ENCODE assay signal across 7 cellular contexts in the genomic region with DNA sequence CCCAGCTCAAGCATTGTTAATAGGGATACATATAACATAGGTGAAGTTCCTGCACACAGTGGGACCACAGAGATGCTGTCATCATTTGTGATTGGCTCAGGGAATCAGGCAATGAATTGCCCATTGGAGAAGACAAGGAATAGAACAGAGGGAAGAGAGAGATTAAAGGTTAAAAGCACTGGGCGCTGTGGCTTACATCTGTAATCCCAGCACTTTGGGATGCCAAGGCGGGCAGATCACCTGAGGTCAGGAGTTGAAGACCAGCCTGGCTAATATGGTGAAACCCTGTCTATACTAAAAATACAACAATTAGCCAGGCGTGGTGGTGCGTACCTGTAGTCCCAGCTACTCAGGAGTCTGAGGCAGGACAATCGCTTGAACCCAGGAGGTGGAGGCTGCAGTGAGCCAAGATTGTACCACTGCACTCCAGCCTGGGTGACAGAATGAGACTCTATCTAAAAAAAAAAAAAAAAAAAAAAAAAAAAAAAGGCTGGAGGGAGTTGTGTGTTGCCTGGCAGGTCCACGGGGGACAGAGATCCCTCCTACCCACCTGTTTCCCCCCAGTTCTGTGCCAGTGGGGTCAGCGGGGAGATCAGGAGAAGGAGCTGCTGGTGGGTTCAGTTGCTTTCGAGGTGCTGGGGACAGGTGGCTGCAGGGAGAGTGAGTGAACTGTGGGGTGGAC. TPM values are rescaled to one million over a fixed set of nuclear protein-coding genes. Genes with fewer than 3 reads are reported as not detected.
A peak's percentile ranks its signal among the peaks of the same experiment; 100 is the strongest.
DNase-seq lines count a peak whose midpoint lies in the region; ATAC-seq and TF ChIP-seq lines count a peak whose summit lies in the region.
"Not testable (repeated sequence)": the region's sequence is repeated elsewhere in the genome, so short reads cannot be mapped to it uniquely, and the experiment has no call there.

No MANE protein-coding gene starts in this region.

- not testable (repeated sequence) for H2AFZ ChIP-seq in GM23248

- not testable (repeated sequence) for H3F3A ChIP-seq in GM23248 (ENCODE audit: insufficient read depth)

- not testable (repeated sequence) for H3K27ac ChIP-seq in GM23248
- H3K27ac ChIP-seq in WERI-Rb-1: peak overlapping the region; percentile 88
- peak overlapping the region; percentile 79 for H3K27ac ChIP-seq in colonic mucosa
- H3K27ac ChIP-seq in left ventricle myocardium inferior (replicated peaks): peak overlapping the region; percentile 98
- peak overlapping the region; percentile 82 to 95 for H3K27ac ChIP-seq in lung (ENCODE audit: low read depth in 1 of 2, low read length in 1 of 2)
- H3K27ac ChIP-seq in prostate gland: peak overlapping the region; percentile 94 to 98
- H3K27ac ChIP-seq in thoracic aorta: peak overlapping the region; percentile 92 to 99

- TF ChIP-seq CTCF in WERI-Rb-1 (IDR thresholded peaks at IDR 0.05; ENCODE audit: low read depth, low read length); colonic mucosa (IDR thresholded peaks at IDR 0.05); left ventricle myocardium inferior (IDR thresholded peaks at IDR 0.05; ENCODE audit: borderline replicate concordance); lung (IDR thresholded peaks at IDR 0.05; ENCODE audit: control extremely low read depth, extremely low read depth); prostate gland (IDR thresholded peaks at IDR 0.05); thoracic aorta (IDR thresholded peaks at IDR 0.05): not testable (repeated sequence)

- peak overlapping the region; percentile 48 for H3K4me2 ChIP-seq in GM23248 (ENCODE audit: unreplicated experiment)

- ATAC-seq in lung (ENCODE audit: insufficient read depth, low FRiP score); thoracic aorta (ENCODE audit: insufficient number of reproducible peaks, low FRiP score, low read depth): not testable (repeated sequence)

- not testable (repeated sequence) for H3K36me3 ChIP-seq in GM23248 (ENCODE audit: low read depth); WERI-Rb-1; colonic mucosa; left ventricle myocardium inferior; lung (ENCODE audit: control insufficient read depth in 2 of 2, insufficient read depth in 2 of 2, low read length in 2 of 2); prostate gland; thoracic aorta

- not testable (repeated sequence) for H3K79me2 ChIP-seq in GM23248 (ENCODE audit: insufficient read depth)

- intact Hi-C loops in colonic mucosa (cut with DNase I); prostate gland (cut with DNase I): not testable (repeated sequence)
- intact Hi-C loops in left ventricle myocardium inferior (cut with micrococcal nuclease): loop anchor here (10.0 kb wide), 1 partner anchor 90 kb away; no protein-coding TSS in a partner anchor

- WGBS in GM23248 (ENCODE audit: low coverage in 1 of 2, low lambda C conversion rate in 2 of 2, missing lambda C conversion rate in 2 of 2), 2 experiments: 60 to 68% methylated on average over 7 to 8 of the region's 8 CpGs
- 87 to 90% methylated on average over 8 of the region's 8 CpGs for WGBS in lung, 2 donors
- 83% methylated on average over 8 of the region's 8 CpGs for WGBS in prostate gland

- H3K4me1 ChIP-seq in GM23248 (ENCODE audit: insufficient read depth) (peaks cover 30% of the 10 kb centered on the region), colonic mucosa (peaks cover 34% of the 10 kb centered on the region), left ventricle myocardium inferior (peaks cover 45% of the 10 kb centered on the region), lung (ENCODE audit: control insufficient read depth in 2 of 2, insufficient read depth in 2 of 2, low read length in 2 of 2) (peaks cover 3 to 25% of the 10 kb centered on the region in 2 donors), prostate gland (replicated peaks) (peaks cover 30% of the 10 kb centered on the region), thoracic aorta (ENCODE audit: control insufficient read depth in 1 of 2, low read depth in 2 of 2) (peaks cover 35 to 62% of the 10 kb centered on the region in 2 donors)

- in situ Hi-C loops in GM23248 (cut with MboI): not testable (repeated sequence)

- not testable (repeated sequence) for TF ChIP-seq POLR2A in prostate gland (IDR thresholded peaks at IDR 0.05)

- not testable (repeated sequence) for H4K20me1 ChIP-seq in GM23248 (ENCODE audit: insufficient read depth)

- H3K27me3 ChIP-seq in GM23248 (replicated peaks; ENCODE audit: insufficient read depth); WERI-Rb-1 (ENCODE audit: insufficient read depth, low read depth, severe bottlenecking); colonic mucosa; left ventricle myocardium inferior (ENCODE audit: low read depth); lung (ENCODE audit: control insufficient read depth, insufficient read depth); prostate gland (replicated peaks; ENCODE audit: insufficient read depth); thoracic aorta (replicated peaks; ENCODE audit: insufficient read depth): not testable (repeated sequence)

- not testable (repeated sequence) for H3K4me3 ChIP-seq in GM23248; WERI-Rb-1 (ENCODE audit: low read depth, low read length); colonic mucosa; left ventricle myocardium inferior; lung; prostate gland; thoracic aorta

- DNase-seq in GM23248; colonic mucosa; left ventricle myocardium inferior; lung (ENCODE audit: low spot score); prostate gland (ENCODE audit: low spot score); thoracic aorta (ENCODE audit: low spot score): not testable (repeated sequence)
- DNase-seq in WERI-Rb-1: peak; percentile 30

- not testable (repeated sequence) for H3K9me2 ChIP-seq in GM23248 (ENCODE audit: insufficient read depth)

- H3K9ac ChIP-seq in GM23248: not testable (repeated sequence)
- peak overlapping the region; percentile 61 to 90 for H3K9ac ChIP-seq in colonic mucosa (ENCODE audit: low read depth in 2 of 2, low read length in 2 of 2)

- not testable (repeated sequence) for H3K9me3 ChIP-seq in GM23248 (ENCODE audit: low read depth); WERI-Rb-1 (ENCODE audit: severe bottlenecking); colonic mucosa; left ventricle myocardium inferior (replicated peaks); lung (ENCODE audit: control insufficient read depth in 2 of 2, insufficient read depth in 1 of 2, low read length in 1 of 2); prostate gland; thoracic aorta

RNA-seq across cellular contexts. Expression of gene NFIC, which starts 31.5 kb away (rescaled TPM):
- total RNA-seq in GM23248 (2014; rRNA removed; shearing (Covaris generic)): 50.4 and 51.9 TPM in 2 replicates
- polyA plus RNA-seq in GM23248 (2016; fragmentation: Nextera tagmentation; extraction: Ambion mirVana): 106 and 108 TPM in 2 replicates
- total RNA-seq in colonic mucosa: 10 to 100 TPM; 42.0 to 71.3 TPM
- total RNA-seq in left ventricle myocardium inferior: 145 TPM
- total RNA-seq in lung: 100 to 1,000 TPM in 1 of 2 donors, 10 to 100 TPM in 1; 43.9 to 208 TPM
- 10 to 100 TPM; 40.4 to 55.6 TPM for polyA plus RNA-seq in lung
- 100 to 1,000 TPM; 160 to 168 TPM for total RNA-seq in prostate gland
- total RNA-seq in thoracic aorta: 100 to 1,000 TPM; 178 to 203 TPM
